In genomic region chr11:12674936-12675696, GRCh38 we compare ENCODE assay signal across 8 cellular contexts. TPM values are rescaled to one million over a fixed set of nuclear protein-coding genes. Genes with fewer than 3 reads are reported as not detected.
A peak's percentile ranks its signal among the peaks of the same experiment; 100 is the strongest.
DNase-seq lines count a peak whose midpoint lies in the region; ATAC-seq and TF ChIP-seq lines count a peak whose summit lies in the region.

No MANE protein-coding gene starts in this region.

- TF ChIP-seq CTCF in AG10803 (conservative IDR thresholded peaks at IDR 0.05; ENCODE audit: low read length): no peak
- TF ChIP-seq CTCF in RWPE1 (conservative IDR thresholded peaks at IDR 0.05; ENCODE audit: low read depth): no peak
- no peak for TF ChIP-seq CTCF in endothelial cell (IDR thresholded peaks at IDR 0.05; ENCODE audit: unreplicated experiment)
- TF ChIP-seq CTCF in type B pancreatic cell (conservative IDR thresholded peaks at IDR 0.05): peak; percentile 9

- peaks cover 34% of the 10 kb centered on the region for H3K4me1 Mint-ChIP-seq in endothelial cell (ENCODE audit: unreplicated experiment)
- H3K4me1 Mint-ChIP-seq in type B pancreatic cell (ENCODE audit: unreplicated experiment): peaks cover 39% of the 10 kb centered on the region

- peaks cover 26% of the 10 kb centered on the region for H3K4me1 ChIP-seq in mesodermal cell (ENCODE audit: control insufficient read depth, insufficient read depth, low read length, poor library complexity, severe bottlenecking)

- 0% methylated on average over 40 to 43 of the region's 81 CpGs for WGBS in mesodermal cell (ENCODE audit: insufficient coverage in 2 of 2), 2 experiments

- H3K36me3 Mint-ChIP-seq in endothelial cell (ENCODE audit: low read depth, unreplicated experiment) (peaks cover 7% of the 10 kb centered on the region), type B pancreatic cell (no peaks in the 10 kb centered on the region)

- H3K9me3 ChIP-seq in mesodermal cell (ENCODE audit: control insufficient read depth, low read length): no peaks in the 10 kb centered on the region

- H3K27me3 Mint-ChIP-seq in endothelial cell (ENCODE audit: unreplicated experiment) (peaks cover 8% of the 10 kb centered on the region), type B pancreatic cell (no peaks in the 10 kb centered on the region)

- ATAC-seq in GM21723 (IDR thresholded peaks at IDR 0.05; ENCODE audit: unreplicated experiment) (peak; percentile 5), HG03460 (IDR thresholded peaks at IDR 0.05; ENCODE audit: unreplicated experiment) (no peak)

- H3K27ac Mint-ChIP-seq in endothelial cell (ENCODE audit: unreplicated experiment) (peak overlapping the region; percentile 98), type B pancreatic cell (peak overlapping the region; percentile 94)

- no peak for DNase-seq in AG10803 (ENCODE audit: low read depth)
- DNase-seq in RWPE1 (ENCODE audit: low spot score): no peak
- DNase-seq in endothelial cell (ENCODE audit: low spot score): peak; percentile 28
- DNase-seq in type B pancreatic cell (ENCODE audit: extremely low spot score, unreplicated experiment): peak; percentile 72
- DNase-seq in NCI-H226: no peak

- H3K4me3 ChIP-seq in AG10803 (ENCODE audit: low read length) (peak overlapping the region; percentile 79), mesodermal cell (ENCODE audit: extremely low read depth, insufficient read depth, low read length, poor library complexity, severe bottlenecking) (peak overlapping the region; percentile 60)

- H3K9me3 Mint-ChIP-seq in endothelial cell (ENCODE audit: unreplicated experiment) (no peaks in the 10 kb centered on the region), type B pancreatic cell (no peaks in the 10 kb centered on the region)

- H3K4me3 Mint-ChIP-seq in endothelial cell (ENCODE audit: unreplicated experiment) (peak overlapping the region; percentile 98), type B pancreatic cell (peak overlapping the region; percentile 95)

- H3K36me3 ChIP-seq in mesodermal cell (ENCODE audit: control insufficient read depth, insufficient read depth, low read length): peaks cover 16% of the 10 kb centered on the region

- CTCF ChIA-PET in RWPE1 (lab: Yijun Ruan, JAX): no interaction called here

- POLR2A ChIA-PET in RWPE1 (lab: Yijun Ruan, JAX; ENCODE audit: low non-redundant PET): no interaction called here

- peak overlapping the region; percentile 95 for H3K27ac ChIP-seq in RWPE1
- peak overlapping the region; percentile 98 for H3K27ac ChIP-seq in mesodermal cell (ENCODE audit: low read depth, low read length, severe bottlenecking)

RNA-seq across cellular contexts. Expression of gene TEAD1, which starts 0.9 kb away (rescaled TPM):
- total RNA-seq in endothelial cell (ENCODE audit: unreplicated experiment) (54.4 TPM), type B pancreatic cell (ENCODE audit: low replicate concordance) (91.8 and 99.3 TPM in 2 replicates)
- 136 TPM for polyA plus RNA-seq in mesodermal cell (2013, experiment 1 of 2)
- polyA plus RNA-seq in mesodermal cell (2013, experiment 2 of 2): 133 TPM

Comparison
In these comparisons a context has a peak if more than half of its experiments do, and no peak if none do; other contexts are left out.
1. DNase-seq: peak in endothelial cell (single experiment) and type B pancreatic cell (single experiment); none in AG10803 (single experiment), RWPE1 (single experiment) and NCI-H226 (single experiment).